ENCODE assay signal across 8 cellular contexts in genomic region chr3:97821810-97822775, GRCh38. TPM values are rescaled to one million over a fixed set of nuclear protein-coding genes. Genes with fewer than 3 reads are reported as not detected.
DNase-seq lines count a peak whose midpoint lies in the region; ATAC-seq and TF ChIP-seq lines count a peak whose summit lies in the region.

TSS of gene CRYBG3 (plus strand) at chr3:97822011. CDS start at chr3:97822207, 196 bp downstream.

- peaks cover 16% of the 10 kb centered on the region for H3K4me1 ChIP-seq in DOHH2 (ENCODE audit: control insufficient read depth, low read length)

- H3K9me3 ChIP-seq in DOHH2 (ENCODE audit: control insufficient read depth, insufficient read depth, low read length), result no peaks in the 10 kb centered on the region

- TF ChIP-seq RAD21 in Ishikawa (IDR thresholded peaks at IDR 0.05; ENCODE audit: low read depth), result no peak

- H3K4me1 Mint-ChIP-seq in nephron progenitor cell, result peaks cover 38% of the 10 kb centered on the region
- H3K4me1 Mint-ChIP-seq in stimulated activated naive CD8-positive, alpha-beta T cell treated with anti-CD3 and anti-CD28 coated beads, Interleukin-15, Interleukin-2, amounts not matched to agents 100 ng/mL and 50 ng/mL, for 24 hours (ENCODE audit: low read depth), result peaks cover 22% of the 10 kb centered on the region

- peaks cover 37% of the 10 kb centered on the region for H3K27me3 ChIP-seq in DOHH2 (ENCODE audit: control insufficient read depth, low read length)

- POLR2A ChIA-PET in RWPE1 (lab: Yijun Ruan, JAX; ENCODE audit: low non-redundant PET), result interaction anchor here (1.0 kb wide), 1 partner anchor 51 kb away, joined by 3 read pairs; no protein-coding TSS in a partner anchor

- 0 out of 2 replicates have a peak, but pooled peaks cover 3% of the 10 kb centered on the region for H3F3A ChIP-seq in DOHH2 (ENCODE audit: control insufficient read depth, insufficient read depth)

- peak within 1 kb of the TSS; percentile 80 for H3K4me2 ChIP-seq in DOHH2 (ENCODE audit: low read length)

- peak within 1 kb of the TSS; percentile 99 for H3K4me3 Mint-ChIP-seq in nephron progenitor cell
- H3K4me3 Mint-ChIP-seq in stimulated activated naive CD8-positive, alpha-beta T cell treated with anti-CD3 and anti-CD28 coated beads, Interleukin-15, Interleukin-2, amounts not matched to agents 100 ng/mL and 50 ng/mL, for 24 hours, result peak within 1 kb of the TSS; percentile 93

- no peaks in the 10 kb centered on the region for H3K79me2 ChIP-seq in DOHH2 (ENCODE audit: control insufficient read depth, low read length)

- H3K36me3 ChIP-seq in DOHH2 (ENCODE audit: control insufficient read depth, low read length), result no peaks in the 10 kb centered on the region

- no peaks in the 10 kb centered on the region for H3K36me3 Mint-ChIP-seq in nephron progenitor cell (ENCODE audit: low read depth)
- no peaks in the 10 kb centered on the region for H3K36me3 Mint-ChIP-seq in stimulated activated naive CD8-positive, alpha-beta T cell treated with anti-CD3 and anti-CD28 coated beads, Interleukin-15, Interleukin-2, amounts not matched to agents 100 ng/mL and 50 ng/mL, for 24 hours (ENCODE audit: low read depth)

- CTCF ChIA-PET in RWPE1 (lab: Yijun Ruan, JAX), result interaction anchor here (0.6 to 1.3 kb wide), 5 partner anchors 28 to 204 kb away, joined by 3 to 6 read pairs (median 4); no protein-coding TSS in a partner anchor

- H3K27ac Mint-ChIP-seq in nephron progenitor cell, result no peak within 1 kb of the TSS
- H3K27ac Mint-ChIP-seq in stimulated activated naive CD8-positive, alpha-beta T cell treated with anti-CD3 and anti-CD28 coated beads, Interleukin-15, Interleukin-2, amounts not matched to agents 100 ng/mL and 50 ng/mL, for 24 hours, result peak within 1 kb of the TSS; percentile 93

- TF ChIP-seq EP300 in Ishikawa (IDR thresholded peaks at IDR 0.05; ENCODE audit: borderline replicate concordance), result no peak; the same call in 1 of the 2 replicates

- no peaks in the 10 kb centered on the region for H3K9me2 ChIP-seq in DOHH2 (replicated peaks; ENCODE audit: control insufficient read depth, low read length)

- no peak within 1 kb of the TSS for H3K27ac ChIP-seq in DOHH2 (ENCODE audit: low read depth, low read length)
- H3K27ac ChIP-seq in RWPE1, result peak within 1 kb of the TSS; percentile 86

- H4K20me1 ChIP-seq in DOHH2 (ENCODE audit: control insufficient read depth, insufficient read depth, low read depth, low read length), result no peaks in the 10 kb centered on the region

- H3K4me3 ChIP-seq in DOHH2 (ENCODE audit: low read length) (peak within 1 kb of the TSS; percentile 77), fibroblast of the aortic adventitia (ENCODE audit: low read depth, low read length) (peak within 1 kb of the TSS; percentile 95)

- H3K9me3 Mint-ChIP-seq in nephron progenitor cell, result no peaks in the 10 kb centered on the region
- no peaks in the 10 kb centered on the region for H3K9me3 Mint-ChIP-seq in stimulated activated naive CD8-positive, alpha-beta T cell treated with anti-CD3 and anti-CD28 coated beads, Interleukin-15, Interleukin-2, amounts not matched to agents 100 ng/mL and 50 ng/mL, for 24 hours

- peak; percentile 99 for ATAC-seq in GM21717 (IDR thresholded peaks at IDR 0.05; ENCODE audit: unreplicated experiment)

- H3K27me3 Mint-ChIP-seq in nephron progenitor cell (ENCODE audit: low read depth, poor library complexity), result peaks cover 46% of the 10 kb centered on the region
- H3K27me3 Mint-ChIP-seq in stimulated activated naive CD8-positive, alpha-beta T cell treated with anti-CD3 and anti-CD28 coated beads, Interleukin-15, Interleukin-2, amounts not matched to agents 100 ng/mL and 50 ng/mL, for 24 hours, result peaks cover 38% of the 10 kb centered on the region

- DNase-seq in RWPE1 (ENCODE audit: low spot score), result peak; percentile 88
- peak; percentile 81 for DNase-seq in activated effector memory CD4-positive, alpha-beta T cell treated with Interleukin-2 at 50 U/mL for 16 hours
- DNase-seq in fibroblast of the aortic adventitia (ENCODE audit: low read depth), result peak; percentile 68
- peak; percentile 86 for DNase-seq in nephron progenitor cell

- no peak for TF ChIP-seq CTCF in DOHH2 (IDR thresholded peaks at IDR 0.05; ENCODE audit: low read depth, low read length, poor library complexity, severe bottlenecking)
- peak; percentile 22; the same call in 1 of the 2 replicates for TF ChIP-seq CTCF in RWPE1 (conservative IDR thresholded peaks at IDR 0.05; ENCODE audit: low read depth)
- TF ChIP-seq CTCF in fibroblast of the aortic adventitia (IDR thresholded peaks at IDR 0.05; ENCODE audit: insufficient read depth, low read length), result peak; percentile 40
- TF ChIP-seq CTCF in nephron progenitor cell (IDR thresholded peaks at IDR 0.05), result no peak

TF ChIP-seq in Ishikawa, 13 proteins besides CTCF, POLR2A, EP300 and RAD21:
- 0 out of 2 replicates have a peak, but pooled peaks have one; percentile 11 for TF ChIP-seq EGR1 (IDR thresholded peaks at IDR 0.05)
- TF ChIP-seq TAF1 (IDR thresholded peaks at IDR 0.05; ENCODE audit: low read depth), result peak; percentile 68
- 0 out of 2 replicates have a peak, but pooled peaks have one; percentile 10 for TF ChIP-seq YY1 (IDR thresholded peaks at IDR 0.05; ENCODE audit: low read depth)
- TF ChIP-seq CREB1 (IDR thresholded peaks at IDR 0.05; ENCODE audit: low read depth), result no peak
- TF ChIP-seq ZBTB7A (IDR thresholded peaks at IDR 0.05; ENCODE audit: low read depth), result peak; percentile 87; the same call in 1 of the 2 replicates
- TF ChIP-seq, protein P1, sequence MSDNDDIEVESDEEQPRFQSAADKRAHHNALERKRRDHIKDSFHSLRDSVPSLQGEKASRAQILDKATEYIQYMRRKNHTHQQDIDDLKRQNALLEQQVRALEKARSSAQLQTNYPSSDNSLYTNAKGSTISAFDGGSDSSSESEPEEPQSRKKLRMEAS (IDR thresholded peaks at IDR 0.05), result peak; percentile 82
- no peak for TF ChIP-seq CEBPB (IDR thresholded peaks at IDR 0.05)
- no peak for TF ChIP-seq TEAD4 (IDR thresholded peaks at IDR 0.05)

RNA-seq across cellular contexts. Expression of gene CRYBG3, which starts in this region (rescaled TPM):
- 23.9 and 28.8 TPM in 2 replicates for total RNA-seq in fibroblast of the aortic adventitia (ENCODE audit: low replicate concordance)

Comparison
In these comparisons a context has a peak if more than half of its experiments do, and no peak if none do; other contexts are left out.
1. CTCF ChIP-seq: peak in RWPE1 (single experiment) and fibroblast of the aortic adventitia (single experiment); none in DOHH2 (single experiment) and nephron progenitor cell (single experiment).
2. Peak in every context shown above with its lines, with median percentiles within 50 percentile points of each other: DNase-seq.